In the genomic region with DNA sequence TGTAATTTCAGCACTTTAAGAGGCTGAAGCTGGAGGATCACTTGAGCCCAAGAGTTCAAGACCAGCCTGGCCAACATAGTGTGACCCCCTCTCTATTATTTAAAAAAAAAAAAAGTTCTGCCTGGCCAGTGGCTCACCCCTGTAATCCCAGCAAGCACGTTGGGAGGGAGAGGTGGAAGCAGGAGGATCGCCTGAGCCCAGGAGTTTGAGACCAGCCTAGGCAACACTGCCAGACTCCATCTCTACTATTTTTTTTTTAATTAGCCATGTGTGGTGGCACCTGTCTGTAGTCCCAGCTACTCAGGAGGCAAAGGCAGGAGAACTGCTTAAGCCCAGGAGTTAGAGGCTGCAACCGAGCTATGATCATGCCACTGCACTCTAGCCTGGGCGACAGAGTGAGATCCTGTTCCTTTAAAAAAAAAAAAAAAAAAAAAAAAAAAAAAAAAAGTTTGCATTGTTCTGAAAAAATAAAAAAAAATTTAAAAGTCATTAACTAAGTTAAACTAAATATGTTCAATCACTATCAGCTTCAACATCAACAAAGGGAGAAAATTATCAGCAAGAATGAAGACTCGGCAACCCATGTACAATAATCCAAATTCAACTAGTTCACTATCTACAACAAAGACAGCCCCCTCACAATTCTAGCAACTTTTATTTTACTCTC, we compare ENCODE assay signal across 8 cellular contexts. TPM values are rescaled to one million over a fixed set of nuclear protein-coding genes. Genes with fewer than 3 reads are reported as not detected.
DNase-seq lines count a peak whose midpoint lies in the region; ATAC-seq and TF ChIP-seq lines count a peak whose summit lies in the region.

No MANE protein-coding gene starts in this region.

- no peak for DNase-seq in cardiac muscle cell (ENCODE audit: low read depth in 1 of 2, low spot score in 1 of 2)
- no peak for DNase-seq in left cardiac atrium
- peak; percentile 12 for DNase-seq in mesenteric fat pad (ENCODE audit: low spot score)
- no peak for DNase-seq in upper lobe of right lung
- DNase-seq in NCI-H1105 (lab: John Stamatoyannopoulos, UW) = no peak
- no peak for DNase-seq in NK-92 (lab: John Stamatoyannopoulos, UW; ENCODE audit: unreplicated experiment)

- peak overlapping the region; percentile 90 to 96 (median 93) for H3K4me3 Mint-ChIP-seq in brain

- peaks cover 67% of the 10 kb centered on the region for H3K4me1 Mint-ChIP-seq in brain

- H3K27me3 Mint-ChIP-seq in brain = peaks cover 17% of the 10 kb centered on the region

- peak overlapping the region; percentile 99 for H3K4me3 ChIP-seq in cardiac muscle cell
- H3K4me3 ChIP-seq in upper lobe of right lung = peak overlapping the region; percentile 86

- H3K27ac ChIP-seq in cardiac muscle cell (peak overlapping the region; percentile 100), upper lobe of right lung (peak overlapping the region; percentile 99)

- ATAC-seq in left cardiac atrium (no peak), upper lobe of right lung (no peak), HG02763 (IDR thresholded peaks at IDR 0.05; ENCODE audit: unreplicated experiment) (no peak)

- TF ChIP-seq CTCF in cardiac muscle cell (IDR thresholded peaks at IDR 0.05; ENCODE audit: low read depth, low read length) (no peak), brain (conservative IDR thresholded peaks at IDR 0.05) (no peak), upper lobe of right lung (IDR thresholded peaks at IDR 0.05) (no peak)

- peaks cover 25% of the 10 kb centered on the region for H3K4me1 ChIP-seq in cardiac muscle cell (ENCODE audit: low read depth)
- H3K4me1 ChIP-seq in upper lobe of right lung = peaks cover 54% of the 10 kb centered on the region

- H3K36me3 Mint-ChIP-seq in brain = peaks cover 20% of the 10 kb centered on the region

- peak overlapping the region; percentile 95 to 100 (median 99) for H3K27ac Mint-ChIP-seq in brain

- intact Hi-C loops in left cardiac atrium (cut with DNase I) (loop anchor here in 1 of 2 donors (5.0 kb wide), 2 partner anchors 70 to 105 kb away; a partner anchor contains a TSS), upper lobe of right lung (cut with DNase I) (no loop called here)

- H3K27me3 ChIP-seq in cardiac muscle cell (no peaks in the 10 kb centered on the region), upper lobe of right lung (no peaks in the 10 kb centered on the region)

- peaks cover 0 to 2% (median 0%) of the 10 kb centered on the region in 5 experiments for H3K9me3 Mint-ChIP-seq in brain

- H3K36me3 ChIP-seq in cardiac muscle cell = no peaks in the 10 kb centered on the region
- no peaks in the 10 kb centered on the region for H3K36me3 ChIP-seq in upper lobe of right lung

- no peaks in the 10 kb centered on the region for H3K9me3 ChIP-seq in cardiac muscle cell (ENCODE audit: low read depth)
- no peaks in the 10 kb centered on the region for H3K9me3 ChIP-seq in upper lobe of right lung

RNA-seq across cellular contexts. Expression of a gene that starts 1.9 kb away (rescaled TPM):
- total RNA-seq in cardiac muscle cell (104 and 153 TPM in 2 replicates), left cardiac atrium (100 to 1,000 TPM; 109 to 116 TPM), mesenteric fat pad (92.1 TPM), upper lobe of right lung (91.6 TPM)
- polyA plus RNA-seq in cardiac muscle cell (82.8 and 97.0 TPM in 2 replicates), brain (ENCODE audit: insufficient read depth, low read depth, low replicate concordance) (40.3 TPM)
